20 cellular contexts compared by ENCODE assay signal in genomic region chr9:135559606-135560005, GRCh38. TPM values are rescaled to one million over a fixed set of nuclear protein-coding genes. Genes with fewer than 3 reads are reported as not detected.
DNase-seq lines count a peak whose midpoint lies in the region; ATAC-seq lines count a peak whose summit lies in the region.
"Had no signal": no experiment of that assay in that cellular context is flagged by ENCODE, and none has a peak within 500 bp of the region (broad histone marks: within the 10 kb centered on the region; RNA-seq: fewer than 3 reads in every experiment).

No MANE protein-coding gene starts in this region.

- no peak for ATAC-seq in GM21390 (IDR thresholded peaks at IDR 0.05; ENCODE audit: unreplicated experiment)
- ATAC-seq: SK-N-SH treated with all-trans-retinoic acid at 6 μM for 48 hours had no signal

- DNase-seq in Daoy (ENCODE audit: low read depth): peak; percentile 71
- DNase-seq in M059J (ENCODE audit: low read depth): peak; percentile 26
- DNase-seq in ecto neural progenitor cell (ENCODE audit: low spot score): peak; percentile 32
- peak; percentile 74 for DNase-seq in mesenteric fat pad (ENCODE audit: low spot score)
- DNase-seq in activated T-cell treated with anti-CD3 and anti-CD28 coated beads, Interleukin-2, amount 50 U/mL, for 48 hours: no peak
- DNase-seq in GOT3 (lab: John Stamatoyannopoulos, UW): no peak
- no peak for DNase-seq in amniotic stem cell (lab: John Stamatoyannopoulos, UW)
- DNase-seq: CD4-positive, alpha-beta memory T cell; DMS153; H9; MM.1S; NCI-H1105; NCI-H2081; NCI-H2171 treated with DMSO at 0.1 percent for 48 hours; RPMI8226; SIG-M5 had no signal

RNA-seq across cellular contexts. Expression of gene PAEP, which starts 1.9 kb away (rescaled TPM):
- total RNA-seq in Daoy (2014; rRNA removed; shearing (Covaris generic)): not detected in 2 replicates
- not detected in 2 replicates for total RNA-seq in M059J (2014; rRNA removed; shearing (Covaris generic))
- total RNA-seq in mesenteric fat pad: not detected
- total RNA-seq: CD4-positive, alpha-beta memory T cell; H9; HT-29 had no signal

RNA-seq across cellular contexts. Expression of gene OBP2A, which starts 13.7 kb away (rescaled TPM):
- not detected in 2 replicates for total RNA-seq in Daoy (2014; rRNA removed; shearing (Covaris generic))
- total RNA-seq in M059J (2014; rRNA removed; shearing (Covaris generic)): not detected in 2 replicates
- not detected for total RNA-seq in mesenteric fat pad
- total RNA-seq: CD4-positive, alpha-beta memory T cell; H9; HT-29; NCI-H460 had no signal

RNA-seq across cellular contexts. Expression of gene LCN1, which starts 38.4 kb away (rescaled TPM):
- not detected in 2 replicates for total RNA-seq in Daoy (2014; rRNA removed; shearing (Covaris generic))
- not detected in 2 replicates for total RNA-seq in M059J (2014; rRNA removed; shearing (Covaris generic))
- 2.3 TPM for total RNA-seq in mesenteric fat pad
- total RNA-seq: CD4-positive, alpha-beta memory T cell; H9; HT-29 had no signal

RNA-seq across cellular contexts. Expression of gene MRPS2, which starts 59.1 kb away (rescaled TPM):
- total RNA-seq in Daoy (2014; rRNA removed; shearing (Covaris generic)): 46.8 and 48.6 TPM in 2 replicates
- 34.2 and 36.9 TPM in 2 replicates for total RNA-seq in M059J (2014; rRNA removed; shearing (Covaris generic))
- 25.9 TPM for total RNA-seq in mesenteric fat pad

Comparison
In these comparisons a context has a peak if more than half of its experiments do, and no peak if none do; other contexts are left out.
1. DNase-seq: peak in Daoy (single experiment), M059J (single experiment), ecto neural progenitor cell (single experiment) and mesenteric fat pad (single experiment); none in activated T-cell treated with anti-CD3 and anti-CD28 coated beads, Interleukin-2, amount 50 U/mL, for 48 hours (0 of 2), GOT3 (single experiment) and amniotic stem cell (single experiment).